12 cellular contexts compared by ENCODE assay signal in genomic region chr14:45810152-45810872, GRCh38.
DNase-seq lines count a peak whose midpoint lies in the region; ATAC-seq and TF ChIP-seq lines count a peak whose summit lies in the region.
"Had no signal": no experiment of that assay in that cellular context is flagged by ENCODE, and none has a peak within 500 bp of the region (broad histone marks: within the 10 kb centered on the region; RNA-seq: fewer than 3 reads in every experiment).

No MANE protein-coding gene starts in this region.

- no peak overlapping the region for H3K4me3 ChIP-seq in foreskin fibroblast (ENCODE audit: low read depth in 1 of 2, low read length in 2 of 2)
- H3K4me3 ChIP-seq in transverse colon, result no peak overlapping the region
- no peak overlapping the region for H3K4me3 ChIP-seq in gastrocnemius medialis
- H3K4me3 ChIP-seq: tibial artery had no signal

- intact Hi-C loops in transverse colon (cut with DNase I; ENCODE audit: low total_unique reads) (no loop called here), gastrocnemius medialis (cut with DNase I; ENCODE audit: low total_unique reads) (no loop called here)

- 15 to 21% methylated on average over 3 of the region's 3 CpGs for WGBS in transverse colon (ENCODE audit: low coverage in 1 of 2), 2 donors

- TF ChIP-seq POLR2A in transverse colon (IDR thresholded peaks at IDR 0.05) (no peak), gastrocnemius medialis (IDR thresholded peaks at IDR 0.05) (no peak)

- H3K27me3 ChIP-seq in transverse colon (no peaks in the 10 kb centered on the region), gastrocnemius medialis (no peaks in the 10 kb centered on the region)
- H3K27me3 ChIP-seq: tibial artery had no signal

- DNase-seq in NCI-H2107 treated with DMSO at 0.1 percent for 48 hours (lab: John Stamatoyannopoulos, UW; ENCODE audit: unreplicated experiment) (peak; percentile 40), NCI-H2107 (lab: John Stamatoyannopoulos, UW) (no peak), NAMALWA (ENCODE audit: low spot score) (peak; percentile 4), foreskin fibroblast (peak in 1 of 2 donors; percentile 2), transverse colon (no peak), gastrocnemius medialis (no peak), middle frontal gyrus (ENCODE audit: extremely low spot score, low spot score) (no peak)
- no peak for DNase-seq in activated CD4-positive, alpha-beta T cell treated with anti-CD3 and anti-CD28 coated beads for 48 hours
- DNase-seq: activated CD4-positive, alpha-beta T cell treated with anti-CD3 and anti-CD28 coated beads for 36 hours; GOT3; stimulated activated CD4-positive, alpha-beta T cell treated with anti-CD3 and anti-CD28 coated beads, Interleukin-4, amount 100 ng/mL, for 4 hours; tibial artery had no signal

- TF ChIP-seq EP300 in transverse colon (IDR thresholded peaks at IDR 0.05; ENCODE audit: low read depth), result no peak

- H3K27ac ChIP-seq in transverse colon (peak overlapping the region; percentile 28 to 56 (median 52)), gastrocnemius medialis (no peak overlapping the region)
- H3K27ac ChIP-seq: tibial artery had no signal

- H3K9me3 ChIP-seq in transverse colon, result no peaks in the 10 kb centered on the region
- H3K9me3 ChIP-seq in gastrocnemius medialis, result no peaks in the 10 kb centered on the region
- H3K9me3 ChIP-seq: tibial artery had no signal

- in situ Hi-C loops in transverse colon (cut with MboI; ENCODE audit: low pct_ligation_motif_present in 1 of 4, low pct_unique_long_range_greater_than_20kb in 1 of 4, low sequenced_read_pairs in 3 of 4), result no loop called here
- in situ Hi-C loops in gastrocnemius medialis (cut with MboI; ENCODE audit: low sequenced_read_pairs in 4 of 4), result no loop called here

- ATAC-seq in gastrocnemius medialis, result no peak
- ATAC-seq: activated CD4-positive, alpha-beta T cell treated with anti-CD3 and anti-CD28 coated beads for 36 hours had no signal

- H3K4me1 ChIP-seq in transverse colon (peaks cover 0 to 7% (median 6%) of the 10 kb centered on the region in 4 donors), gastrocnemius medialis (no peaks in the 10 kb centered on the region)
- H3K4me1 ChIP-seq: tibial artery had no signal

- TF ChIP-seq CTCF in foreskin fibroblast (IDR thresholded peaks at IDR 0.05; ENCODE audit: low read depth, low read length) (peak; percentile 4), transverse colon (IDR thresholded peaks at IDR 0.05) (peak in 4 of 5 experiments; percentile 21 to 45 (median 28)), gastrocnemius medialis (IDR thresholded peaks at IDR 0.05 in 4 of 5, conservative IDR thresholded peaks at IDR 0.05 in 1 of 5) (no peak)

- no peaks in the 10 kb centered on the region for H3K36me3 ChIP-seq in transverse colon
- no peaks in the 10 kb centered on the region for H3K36me3 ChIP-seq in gastrocnemius medialis
- H3K36me3 ChIP-seq: tibial artery had no signal

Comparison
In these comparisons a context has a peak if more than half of its experiments do, and no peak if none do; other contexts are left out.
1. DNase-seq: peak in NCI-H2107 treated with DMSO at 0.1 percent for 48 hours (single experiment) and NAMALWA (single experiment); none in NCI-H2107 (single experiment), transverse colon (single experiment), gastrocnemius medialis (0 of 2), activated CD4-positive, alpha-beta T cell treated with anti-CD3 and anti-CD28 coated beads for 48 hours (single experiment) and middle frontal gyrus (single experiment).
2. CTCF ChIP-seq: peak in foreskin fibroblast (single experiment) and transverse colon (4 of 5); none in gastrocnemius medialis (0 of 5).
3. H3K27ac ChIP-seq: peak in transverse colon (4 of 4); none in gastrocnemius medialis (0 of 4).